ENCODE assay signal across 15 cellular contexts in genomic region chr3:11818033-11818432, GRCh38. TPM values are rescaled to one million over a fixed set of nuclear protein-coding genes. Genes with fewer than 3 reads are reported as not detected.
DNase-seq lines count a peak whose midpoint lies in the region; FAIRE-seq and TF ChIP-seq lines count a peak whose summit lies in the region.
"Had no signal": no experiment of that assay in that cellular context is flagged by ENCODE, and none has a peak within 500 bp of the region (broad histone marks: within the 10 kb centered on the region; RNA-seq: fewer than 3 reads in every experiment).

No MANE protein-coding gene starts in this region.

- H3K4me1 Mint-ChIP-seq in HFFc6 (ENCODE audit: low read depth) (peaks cover 44% of the 10 kb centered on the region), Calu3 (ENCODE audit: low read depth, unreplicated experiment) (no peaks in the 10 kb centered on the region)
- H3K4me1 Mint-ChIP-seq: natural killer cell, WTC11 had no signal

- H3K9me3 Mint-ChIP-seq in HFFc6 (no peaks in the 10 kb centered on the region), Calu3 (ENCODE audit: low read depth, unreplicated experiment) (no peaks in the 10 kb centered on the region)
- H3K9me3 Mint-ChIP-seq: natural killer cell; stimulated activated naive CD8-positive, alpha-beta T cell treated with anti-CD3 and anti-CD28 coated beads, Interleukin-15, Interleukin-2, amounts not matched to agents 100 ng/mL and 50 ng/mL, for 24 hours; WTC11 had no signal

- H3K27ac Mint-ChIP-seq in HFFc6 (peak overlapping the region; percentile 47; the same call in 1 of the 2 replicates), Calu3 (ENCODE audit: unreplicated experiment) (no peak overlapping the region)
- H3K27ac Mint-ChIP-seq: natural killer cell; stimulated activated naive CD8-positive, alpha-beta T cell treated with anti-CD3 and anti-CD28 coated beads, Interleukin-15, Interleukin-2, amounts not matched to agents 100 ng/mL and 50 ng/mL, for 24 hours; WTC11 had no signal

- H3K36me3 Mint-ChIP-seq in HFFc6 (ENCODE audit: low read depth): peaks cover 39% of the 10 kb centered on the region
- peaks cover 15% of the 10 kb centered on the region for H3K36me3 Mint-ChIP-seq in Calu3 (ENCODE audit: insufficient read depth, unreplicated experiment)

- no TSS peak for BruUV-seq in Calu3 (replicated peaks; lab: Mats Ljungman, UMichigan)

- H3K9me3 ChIP-seq in BE2C (no peaks in the 10 kb centered on the region), keratinocyte (ENCODE audit: control insufficient read depth, low read depth, low read length) (no peaks in the 10 kb centered on the region), tibial artery (no peaks in the 10 kb centered on the region)
- H3K9me3 ChIP-seq: left ventricle myocardium inferior, uterus had no signal

- H3K9ac ChIP-seq in keratinocyte (ENCODE audit: control insufficient read depth, extremely low read depth, insufficient read depth, low read length): peak overlapping the region; percentile 7

- no peak overlapping the region for H2AFZ ChIP-seq in keratinocyte (ENCODE audit: control insufficient read depth, low read length)

- H3K9me1 ChIP-seq in keratinocyte (ENCODE audit: control insufficient read depth, extremely low read depth, insufficient read depth, low read length): no peaks in the 10 kb centered on the region

- CTCF ChIA-PET in Calu3 (lab: Charles Lee): no interaction called here

- DNase-seq in BE2C (peak; percentile 6), HFFc6 (peak; percentile 58), RPMI7951 (ENCODE audit: low read depth) (peak; percentile 98), keratinocyte (ENCODE audit: low read depth, low spot score) (peak; percentile 70), tibial artery (no peak), Calu3 (no peak), SIG-M5 (lab: John Stamatoyannopoulos, UW) (no peak)
- DNase-seq in activated CD4-positive, alpha-beta T cell treated with anti-CD3 and anti-CD28 coated beads for 1 hour: no peak
- DNase-seq: activated effector memory CD4-positive, alpha-beta T cell treated with anti-CD3 and anti-CD28 coated beads, Interleukin-2, amount 50 U/mL, for 16 hours; left ventricle myocardium inferior; natural killer cell; NCI-H446; uterus had no signal

- intact Hi-C loops in tibial artery (cut with DNase I; ENCODE audit: low total_unique reads) (no loop called here), Calu3 (cut with micrococcal nuclease; ENCODE audit: unreplicated experiment) (no loop called here)

- no peaks in the 10 kb centered on the region for H3K36me3 ChIP-seq in BE2C
- H3K36me3 ChIP-seq in keratinocyte (ENCODE audit: control insufficient read depth in 2 of 2, extremely low read depth in 1 of 2, insufficient read depth in 2 of 2, low read length in 2 of 2): peaks cover 5 to 12% of the 10 kb centered on the region in 2 experiments
- H3K36me3 ChIP-seq in tibial artery: peaks cover 30 to 94% (median 51%) of the 10 kb centered on the region in 3 donors
- H3K36me3 ChIP-seq: uterus had no signal

- peak overlapping the region; percentile 76 for H3K4me2 ChIP-seq in keratinocyte (ENCODE audit: control insufficient read depth, extremely low read depth, insufficient read depth, low read depth, low read length)

- no peaks in the 10 kb centered on the region for H3K4me1 ChIP-seq in BE2C
- H3K4me1 ChIP-seq in keratinocyte (ENCODE audit: control insufficient read depth, extremely low read depth, insufficient read depth, low read length): peaks cover 18% of the 10 kb centered on the region
- no peaks in the 10 kb centered on the region for H3K4me1 ChIP-seq in tibial artery
- H3K4me1 ChIP-seq: uterus had no signal

- H3K4me3 ChIP-seq in BE2C (ENCODE audit: low read depth, low read length) (no peak overlapping the region), keratinocyte (ENCODE audit: control insufficient read depth in 2 of 3, extremely low read depth in 1 of 3, insufficient read depth in 2 of 3, low read depth in 1 of 3, low read length in 3 of 3) (no peak overlapping the region), tibial artery (no peak overlapping the region)
- H3K4me3 ChIP-seq: left ventricle myocardium inferior, uterus had no signal

- H3K4me3 Mint-ChIP-seq in HFFc6 (no peak overlapping the region), Calu3 (ENCODE audit: low read depth, unreplicated experiment) (no peak overlapping the region)
- H3K4me3 Mint-ChIP-seq: natural killer cell; stimulated activated naive CD8-positive, alpha-beta T cell treated with anti-CD3 and anti-CD28 coated beads, Interleukin-15, Interleukin-2, amounts not matched to agents 100 ng/mL and 50 ng/mL, for 24 hours; WTC11 had no signal

- peaks cover 3% of the 10 kb centered on the region for H4K20me1 ChIP-seq in keratinocyte (ENCODE audit: control insufficient read depth, extremely low read depth, insufficient read depth, low read length)

- peak; percentile 94 for FAIRE-seq in keratinocyte (lab: Jason Lieb, UNC)

- TF ChIP-seq CTCF in BE2C (IDR thresholded peaks at IDR 0.05; ENCODE audit: low read depth, low read length) (no peak), HFFc6 (IDR thresholded peaks at IDR 0.05) (no peak), keratinocyte (optimal IDR thresholded peaks at IDR 0.05 in 1 of 3, IDR thresholded peaks at IDR 0.05 in 1 of 3, conservative IDR thresholded peaks at IDR 0.05 in 1 of 3; ENCODE audit: extremely low read depth in 1 of 3, insufficient read depth in 2 of 3, low read length in 3 of 3) (peak in 1 of 3 experiments; percentile 12), tibial artery (IDR thresholded peaks at IDR 0.05) (no peak), Calu3 (IDR thresholded peaks at IDR 0.05; ENCODE audit: unreplicated experiment) (no peak)

- H3K27me3 ChIP-seq in BE2C (no peaks in the 10 kb centered on the region), keratinocyte (ENCODE audit: control insufficient read depth, extremely low read depth, insufficient read depth, low read length) (no peaks in the 10 kb centered on the region), tibial artery (no peaks in the 10 kb centered on the region)
- H3K27me3 ChIP-seq: uterus had no signal

- H3K27ac ChIP-seq in keratinocyte (ENCODE audit: control insufficient read depth, insufficient read depth, low read length) (peak overlapping the region; percentile 37), tibial artery (no peak overlapping the region)
- H3K27ac ChIP-seq: left ventricle myocardium inferior, uterus had no signal

- no peaks in the 10 kb centered on the region for H3K27me3 Mint-ChIP-seq in HFFc6 (ENCODE audit: insufficient read depth)
- no peaks in the 10 kb centered on the region for H3K27me3 Mint-ChIP-seq in Calu3 (ENCODE audit: unreplicated experiment)
- H3K27me3 Mint-ChIP-seq: stimulated activated naive CD8-positive, alpha-beta T cell treated with anti-CD3 and anti-CD28 coated beads, Interleukin-15, Interleukin-2, amounts not matched to agents 100 ng/mL and 50 ng/mL, for 24 hours had no signal

- H3K79me2 ChIP-seq in keratinocyte (ENCODE audit: control insufficient read depth, insufficient read depth, low read length): no peaks in the 10 kb centered on the region

- dilution Hi-C loops in keratinocyte (cut with MboI; ENCODE audit: extremely low pct_ligation_motif_present, low sequenced_read_pairs): no loop called here

RNA-seq across cellular contexts. Expression of gene TAMM41, which starts 28.7 kb away (rescaled TPM):
- 8.9 TPM for polyA plus RNA-seq in BE2C (2012; ENCODE audit: insufficient read depth, insufficient read length, low read depth)
- 10 to 100 TPM; 11.5 to 16.3 (median 14.9) TPM for total RNA-seq in HFFc6 (2021; fragmentation: NEBNext Ultra II Directional; extraction: Animal tissue kit (Norgen Biotek cat#: 25700))
- total RNA-seq in RPMI7951 (2014; rRNA removed; shearing (Covaris generic)): 9.6 and 9.9 TPM in 2 replicates
- polyA plus RNA-seq in keratinocyte: 17.5 to 24.2 TPM (median 22.9 TPM) in 3 replicates
- polyA plus RNA-seq in keratinocyte (2011; ENCODE audit: low read depth): 13.0 TPM
- 18.5 and 27.6 TPM in 2 replicates for polyA plus RNA-seq in keratinocyte (2011; cell fraction: cytosol; rRNA removed)
- 43.8 and 46.4 TPM in 2 replicates for polyA plus RNA-seq in keratinocyte (2011; cell fraction: nucleus; rRNA removed)
- 15.7 and 29.9 TPM in 2 replicates for polyA plus RNA-seq in keratinocyte (2012; ENCODE audit: low replicate concordance)
- 24.6 to 31.6 TPM (median 25.3 TPM) in 3 replicates for polyA minus RNA-seq in keratinocyte
- polyA minus RNA-seq in keratinocyte (2011; cell fraction: cytosol; rRNA and poly(A)+ RNA removed): 26.3 TPM
- polyA minus RNA-seq in keratinocyte (2011; cell fraction: nucleus; rRNA and poly(A)+ RNA removed): 33.8 and 38.0 TPM in 2 replicates
- 22.8 and 26.3 TPM in 2 replicates for total RNA-seq in Calu3 (2022)

Comparison
In these comparisons a context has a peak if more than half of its experiments do, and no peak if none do; other contexts are left out.
1. DNase-seq: peak in BE2C (single experiment), HFFc6 (single experiment), RPMI7951 (single experiment) and keratinocyte (single experiment); none in activated CD4-positive, alpha-beta T cell treated with anti-CD3 and anti-CD28 coated beads for 1 hour (single experiment), tibial artery (0 of 2), Calu3 (single experiment) and SIG-M5 (single experiment).